In the genomic region with DNA sequence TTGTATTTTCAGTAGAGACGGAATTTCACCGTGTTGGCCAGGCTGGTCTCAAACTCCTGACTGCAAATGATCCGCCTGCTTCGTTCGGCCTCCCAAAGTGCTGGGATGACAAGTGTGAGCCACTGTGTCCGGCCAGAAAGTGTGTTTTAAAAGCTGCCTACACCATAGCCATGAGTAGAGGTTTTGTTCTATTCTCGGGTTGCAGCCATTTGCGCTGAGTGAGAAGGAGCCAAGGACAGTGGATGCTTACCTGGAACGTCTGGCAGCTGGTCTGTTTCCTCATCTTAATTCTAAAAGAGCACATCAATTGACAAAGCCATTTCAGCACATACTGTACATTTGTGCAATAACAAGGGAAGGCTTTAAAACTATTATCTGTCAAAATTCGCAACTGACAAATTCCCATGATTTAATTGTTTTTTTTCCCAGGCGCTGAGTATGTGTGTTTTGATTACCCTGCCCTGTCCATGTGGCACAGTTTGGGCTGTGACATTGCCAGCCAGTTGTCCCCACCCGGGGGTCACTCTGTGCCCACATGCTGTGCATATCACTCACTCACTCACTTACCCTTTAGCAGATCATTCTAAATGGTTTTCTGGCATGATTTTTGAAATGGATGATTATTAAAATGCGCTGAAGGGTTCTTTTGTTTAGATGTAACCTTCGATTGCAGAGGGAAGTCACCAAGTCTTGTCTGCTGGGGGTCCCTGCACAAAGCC, we compare ENCODE assay signal across 19 cellular contexts.
A peak's percentile ranks its signal among the peaks of the same experiment; 100 is the strongest.
DNase-seq lines count a peak whose midpoint lies in the region; ATAC-seq and TF ChIP-seq lines count a peak whose summit lies in the region.
"Had no signal": no experiment of that assay in that cellular context is flagged by ENCODE, and none has a peak within 500 bp of the region (broad histone marks: within the 10 kb centered on the region; RNA-seq: fewer than 3 reads in every experiment).

No MANE protein-coding gene starts in this region.

- in situ Hi-C loops in gastrocnemius medialis (cut with MboI; ENCODE audit: low sequenced_read_pairs in 4 of 4) (no loop called here), KBM-7 (cut with MboI; ENCODE audit: low pct_unique_long_range_greater_than_20kb, low sequenced_read_pairs) (no loop called here), brain microvascular endothelial cell (cut with HindIII; ENCODE audit: low pct_ligation_motif_present, low sequenced_read_pairs) (no loop called here)

- H3K27me3 Mint-ChIP-seq in Calu3 (ENCODE audit: unreplicated experiment) (peaks cover 82% of the 10 kb centered on the region), chondrocyte (ENCODE audit: low read depth) (no peaks in the 10 kb centered on the region)
- H3K27me3 Mint-ChIP-seq: CD4-positive, alpha-beta memory T cell had no signal

- H3K36me3 Mint-ChIP-seq in Calu3 (ENCODE audit: insufficient read depth, unreplicated experiment) (peaks cover 9% of the 10 kb centered on the region), chondrocyte (ENCODE audit: low read depth) (peaks cover 2% of the 10 kb centered on the region)

- H3K9me3 ChIP-seq in osteoblast (ENCODE audit: low read depth, low read length) (no peaks in the 10 kb centered on the region), gastrocnemius medialis (no peaks in the 10 kb centered on the region), esophagus squamous epithelium (no peaks in the 10 kb centered on the region)

- no peak overlapping the region for H3K4me2 ChIP-seq in osteoblast (ENCODE audit: insufficient read depth, low read length)

- DNase-seq in Calu3: no peak
- no peak for DNase-seq in chondrocyte (ENCODE audit: low spot score)
- DNase-seq in osteoblast (ENCODE audit: insufficient read length, low spot score, missing footprints): no peak
- DNase-seq in gastrocnemius medialis: peak; percentile 40 to 63
- DNase-seq in esophagus squamous epithelium (lab: John Stamatoyannopoulos, UW): no peak
- DNase-seq in activated CD4-positive, CD25-positive, alpha-beta regulatory T cell treated with anti-CD3 and anti-CD28 coated beads, Interleukin-2, amount 50 U/mL, for 72 hours: no peak
- DNase-seq in KBM-7: no peak
- no peak for DNase-seq in brain microvascular endothelial cell
- DNase-seq: C1 segment of cervical spinal cord; CD4-positive, alpha-beta memory T cell; COR-L47; DMS 273 treated with DMSO at 0.1 percent for 48 hours; DMS79; EL; GDM1; GM23248; H7; HCEC 1CT had no signal

- peaks cover 2% of the 10 kb centered on the region for H3K4me1 ChIP-seq in osteoblast (ENCODE audit: insufficient read depth, low read length)
- peaks cover 5 to 8% of the 10 kb centered on the region in 2 donors for H3K4me1 ChIP-seq in gastrocnemius medialis
- no peaks in the 10 kb centered on the region for H3K4me1 ChIP-seq in esophagus squamous epithelium

- H3K9me3 Mint-ChIP-seq in Calu3 (ENCODE audit: low read depth, unreplicated experiment): no peaks in the 10 kb centered on the region
- H3K9me3 Mint-ChIP-seq in chondrocyte (ENCODE audit: low read depth): no peaks in the 10 kb centered on the region
- H3K9me3 Mint-ChIP-seq: CD4-positive, alpha-beta memory T cell had no signal

- peak overlapping the region; percentile 91 for H3K27ac Mint-ChIP-seq in Calu3 (ENCODE audit: unreplicated experiment)
- H3K27ac Mint-ChIP-seq in chondrocyte (ENCODE audit: unreplicated experiment): peak overlapping the region; percentile 69
- H3K27ac Mint-ChIP-seq: CD4-positive, alpha-beta memory T cell had no signal

- 88 to 97% methylated on average over 12 to 14 of the region's 14 CpGs for WGBS in esophagus squamous epithelium, 2 donors

- no peak overlapping the region for H2AFZ ChIP-seq in osteoblast (ENCODE audit: low read length)
- H2AFZ ChIP-seq: GM23248 had no signal

- no peaks in the 10 kb centered on the region for H3K79me2 ChIP-seq in osteoblast (ENCODE audit: insufficient read depth, low read length)

- H3K27me3 ChIP-seq in osteoblast (ENCODE audit: insufficient read depth, low read length) (no peaks in the 10 kb centered on the region), gastrocnemius medialis (no peaks in the 10 kb centered on the region), esophagus squamous epithelium (no peaks in the 10 kb centered on the region), brain microvascular endothelial cell (replicated peaks) (no peaks in the 10 kb centered on the region)

- TF ChIP-seq CTCF in Calu3 (IDR thresholded peaks at IDR 0.05; ENCODE audit: unreplicated experiment) (no peak), chondrocyte (IDR thresholded peaks at IDR 0.05) (no peak), osteoblast (IDR thresholded peaks at IDR 0.05; ENCODE audit: extremely low read depth, low read depth, low read length) (no peak), gastrocnemius medialis (IDR thresholded peaks at IDR 0.05 in 4 of 5, conservative IDR thresholded peaks at IDR 0.05 in 1 of 5) (no peak), esophagus squamous epithelium (IDR thresholded peaks at IDR 0.05) (no peak), brain microvascular endothelial cell (IDR thresholded peaks at IDR 0.05; ENCODE audit: low read depth, low read length, missing control alignments) (no peak)

- no peaks in the 10 kb centered on the region for H4K20me1 ChIP-seq in osteoblast (ENCODE audit: insufficient read depth, low read length)

- H3K4me3 ChIP-seq in osteoblast (ENCODE audit: insufficient read depth, low read length): no peak overlapping the region
- no peak overlapping the region for H3K4me3 ChIP-seq in gastrocnemius medialis
- no peak overlapping the region for H3K4me3 ChIP-seq in esophagus squamous epithelium
- no peak overlapping the region for H3K4me3 ChIP-seq in brain microvascular endothelial cell (ENCODE audit: low read depth, low read length)
- H3K4me3 ChIP-seq: GM12878, GM23248 had no signal

- ATAC-seq in gastrocnemius medialis: peak; percentile 88 to 94
- ATAC-seq: GM12878 had no signal

- H3K27ac ChIP-seq in osteoblast (ENCODE audit: low read depth, low read length) (peak overlapping the region; percentile 24), gastrocnemius medialis (peak overlapping the region; percentile 73 to 88 (median 76)), esophagus squamous epithelium (no peak overlapping the region), brain microvascular endothelial cell (no peak overlapping the region)
- H3K27ac ChIP-seq: GM23248 had no signal

- BruUV-seq in Calu3 (replicated peaks; lab: Mats Ljungman, UMichigan): no TSS peak

- H3K36me3 ChIP-seq in osteoblast (ENCODE audit: insufficient read depth, low read length) (no peaks in the 10 kb centered on the region), gastrocnemius medialis (no peaks in the 10 kb centered on the region), esophagus squamous epithelium (no peaks in the 10 kb centered on the region), brain microvascular endothelial cell (replicated peaks) (no peaks in the 10 kb centered on the region)

- CTCF ChIA-PET in Calu3 (lab: Charles Lee): interaction anchor here (1.0 kb wide), 1 partner anchor 41 kb away, joined by 3 read pairs; no protein-coding TSS in a partner anchor

- TF ChIP-seq POLR2A in gastrocnemius medialis (IDR thresholded peaks at IDR 0.05) (no peak), esophagus squamous epithelium (IDR thresholded peaks at IDR 0.05) (no peak)

- H3K4me1 Mint-ChIP-seq in Calu3 (ENCODE audit: low read depth, unreplicated experiment): peaks cover 17% of the 10 kb centered on the region
- H3K4me1 Mint-ChIP-seq in chondrocyte (ENCODE audit: low read depth): peaks cover 34% of the 10 kb centered on the region

- H3K4me3 Mint-ChIP-seq in Calu3 (ENCODE audit: low read depth, unreplicated experiment) (no peak overlapping the region), chondrocyte (ENCODE audit: unreplicated experiment) (no peak overlapping the region)
- H3K4me3 Mint-ChIP-seq: CD4-positive, alpha-beta memory T cell had no signal

- intact Hi-C loops in Calu3 (cut with micrococcal nuclease; ENCODE audit: unreplicated experiment): loop anchor here (2.0 kb wide), 1 partner anchor 29 kb away; no protein-coding TSS in a partner anchor
- intact Hi-C loops in gastrocnemius medialis (cut with DNase I; ENCODE audit: low total_unique reads): loop anchor here (1.0 to 5.0 kb wide), 3 partner anchors 22 to 212 kb away; no protein-coding TSS in a partner anchor
- intact Hi-C loops in esophagus squamous epithelium (cut with DNase I): no loop called here

Comparison
In these comparisons a context has a peak if more than half of its experiments do, and no peak if none do; other contexts are left out.
1. DNase-seq: peak in gastrocnemius medialis (2 of 2); none in Calu3 (single experiment), chondrocyte (single experiment), osteoblast (single experiment), esophagus squamous epithelium (single experiment), activated CD4-positive, CD25-positive, alpha-beta regulatory T cell treated with anti-CD3 and anti-CD28 coated beads, Interleukin-2, amount 50 U/mL, for 72 hours (single experiment), KBM-7 (single experiment) and brain microvascular endothelial cell (single experiment).
2. H3K27ac ChIP-seq: peak in osteoblast (single experiment) and gastrocnemius medialis (4 of 4); none in esophagus squamous epithelium (0 of 4) and brain microvascular endothelial cell (single experiment).